Comparison of ENCODE assay signal across 1 cellular context in the genomic region with DNA sequence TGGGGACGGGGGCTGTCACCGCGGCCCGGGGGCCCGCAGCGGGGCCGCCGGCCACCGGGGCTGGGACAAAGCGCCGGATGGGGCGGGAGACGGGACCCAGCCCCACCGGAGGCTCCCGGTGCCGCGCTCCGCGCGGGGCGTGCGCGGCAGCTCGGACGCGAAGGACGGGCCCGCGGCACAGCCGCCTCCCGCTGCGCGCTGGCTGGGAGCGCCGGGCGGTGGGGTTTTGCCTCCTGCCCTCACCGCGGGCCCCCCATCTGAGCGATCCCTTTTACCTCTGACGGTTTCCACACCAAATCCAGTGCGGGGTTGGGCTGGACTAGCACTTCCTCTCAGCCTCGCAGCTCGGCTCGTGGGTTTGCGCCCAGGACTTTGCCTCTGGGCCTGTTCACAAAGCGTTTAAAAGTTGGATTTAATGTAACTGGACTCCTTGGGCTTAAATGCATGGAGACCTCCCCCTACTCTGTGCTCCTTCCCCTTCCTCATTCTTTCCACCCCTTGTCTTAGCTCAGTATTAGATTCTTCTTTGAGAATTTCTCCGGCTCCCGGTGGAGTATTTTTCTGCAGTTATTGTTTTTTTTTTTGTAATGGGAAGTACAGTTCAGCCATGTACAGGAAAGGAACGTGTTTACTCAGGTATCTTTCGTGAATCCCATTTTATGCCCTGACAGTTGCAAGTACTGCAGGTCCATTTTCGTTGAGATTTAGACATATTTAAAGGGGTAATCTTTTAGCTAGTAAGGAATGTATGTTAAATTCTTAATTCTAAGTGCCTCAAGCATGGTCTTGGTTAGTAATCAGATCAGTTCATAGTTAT.
TF ChIP-seq lines count a peak whose summit lies in the region.

No MANE protein-coding gene starts in this region.

TF ChIP-seq in HepG2, 621 proteins besides CTCF, POLR2A, EP300 and RAD21 (continued from another document and continues in another):
- TF ChIP-seq PRMT3 (CRISPR knock-in tag; IDR thresholded peaks at IDR 0.05; ENCODE audit: borderline replicate concordance, low read depth) (no peak), ZNF17 (CRISPR knock-in tag; IDR thresholded peaks at IDR 0.05) (no peak), ZNF264 (CRISPR knock-in tag; IDR thresholded peaks at IDR 0.05) (no peak), HDAC1 (CRISPR knock-in tag; IDR thresholded peaks at IDR 0.05) (0 out of 2 replicates have a peak, but pooled peaks have one; percentile 3), ZKSCAN5 (CRISPR knock-in tag; IDR thresholded peaks at IDR 0.05) (no peak), ZNF331 (CRISPR knock-in tag; IDR thresholded peaks at IDR 0.05) (no peak), CBX2 (IDR thresholded peaks at IDR 0.05; ENCODE audit: low read depth, low read length) (no peak), CBX2 (CRISPR knock-in tag; IDR thresholded peaks at IDR 0.05; ENCODE audit: low read depth) (no peak), ZNF12 (CRISPR knock-in tag; IDR thresholded peaks at IDR 0.05) (no peak), SRSF1 (optimal IDR thresholded peaks at IDR 0.05; ENCODE audit: low read depth, low read length) (no peak), MIXL1 (CRISPR knock-in tag; IDR thresholded peaks at IDR 0.05) (no peak), CENPT (CRISPR knock-in tag; IDR thresholded peaks at IDR 0.05; ENCODE audit: low read depth) (no peak), MZF1 (CRISPR knock-in tag; IDR thresholded peaks at IDR 0.05; ENCODE audit: borderline replicate concordance) (no peak), ETV6 (CRISPR knock-in tag; conservative IDR thresholded peaks at IDR 0.05) (no peak), YEATS4 (CRISPR knock-in tag; IDR thresholded peaks at IDR 0.05; ENCODE audit: borderline replicate concordance) (no peak), RBAK (CRISPR knock-in tag; IDR thresholded peaks at IDR 0.05) (no peak), ZNF510 (CRISPR knock-in tag; IDR thresholded peaks at IDR 0.05; ENCODE audit: low read depth) (no peak), GATAD2A (CRISPR knock-in tag; IDR thresholded peaks at IDR 0.05) (no peak), SETDB1 (CRISPR knock-in tag; IDR thresholded peaks at IDR 0.05; ENCODE audit: borderline replicate concordance) (no peak), ELF4 (CRISPR knock-in tag; IDR thresholded peaks at IDR 0.05; ENCODE audit: borderline replicate concordance) (no peak), JUN (CRISPR knock-in tag; IDR thresholded peaks at IDR 0.05) (no peak), MIER2 (CRISPR knock-in tag; IDR thresholded peaks at IDR 0.05) (no peak), SSRP1 (CRISPR knock-in tag; IDR thresholded peaks at IDR 0.05) (no peak), ATF7-NPFF (CRISPR knock-in tag; IDR thresholded peaks at IDR 0.05; ENCODE audit: low read depth) (0 out of 2 replicates have a peak, but pooled peaks have one; percentile 23), ZFY (CRISPR knock-in tag; IDR thresholded peaks at IDR 0.05) (peak; percentile 32; the same call in 1 of the 2 replicates), FOXA3 (CRISPR knock-in tag; IDR thresholded peaks at IDR 0.05) (no peak), CBX5 (CRISPR knock-in tag; IDR thresholded peaks at IDR 0.05; ENCODE audit: borderline replicate concordance) (no peak), ZBTB20 (CRISPR knock-in tag; IDR thresholded peaks at IDR 0.05; ENCODE audit: borderline replicate concordance, low read depth) (no peak), FOXA1 (IDR thresholded peaks at IDR 0.05) (no peak), FOXA1 (CRISPR knock-in tag; IDR thresholded peaks at IDR 0.05) (peak; percentile 45; the same call in 1 of the 2 replicates), SYNCRIP (IDR thresholded peaks at IDR 0.05; ENCODE audit: insufficient read depth, low read depth, low read length) (no peak), BORCS8-MEF2B (CRISPR knock-in tag; IDR thresholded peaks at IDR 0.05) (no peak), ZMYM4 (CRISPR knock-in tag; IDR thresholded peaks at IDR 0.05) (no peak), PHF21A (CRISPR knock-in tag; IDR thresholded peaks at IDR 0.05) (0 out of 2 replicates have a peak, but pooled peaks have one; percentile 9), NCOA1 (CRISPR knock-in tag; IDR thresholded peaks at IDR 0.05) (no peak), ZNF451 (CRISPR knock-in tag; IDR thresholded peaks at IDR 0.05) (no peak), ZNF205 (CRISPR knock-in tag; IDR thresholded peaks at IDR 0.05) (no peak), FOXP1 (IDR thresholded peaks at IDR 0.05) (no peak), FOXP1 (CRISPR knock-in tag; IDR thresholded peaks at IDR 0.05) (no peak), NFYB (CRISPR knock-in tag; IDR thresholded peaks at IDR 0.05) (no peak), ZNF329 (CRISPR knock-in tag; IDR thresholded peaks at IDR 0.05; ENCODE audit: low read depth) (0 out of 2 replicates have a peak, but pooled peaks have one; percentile 61), JUND (CRISPR knock-in tag; IDR thresholded peaks at IDR 0.05) (no peak), ZFP36L1 (CRISPR knock-in tag; IDR thresholded peaks at IDR 0.05) (no peak), ZEB1 (IDR thresholded peaks at IDR 0.05; ENCODE audit: insufficient replicate concordance, low read depth) (no peak), ZNF615 (CRISPR knock-in tag; IDR thresholded peaks at IDR 0.05; ENCODE audit: borderline replicate concordance) (no peak)
- TF ChIP-seq, protein P1, sequence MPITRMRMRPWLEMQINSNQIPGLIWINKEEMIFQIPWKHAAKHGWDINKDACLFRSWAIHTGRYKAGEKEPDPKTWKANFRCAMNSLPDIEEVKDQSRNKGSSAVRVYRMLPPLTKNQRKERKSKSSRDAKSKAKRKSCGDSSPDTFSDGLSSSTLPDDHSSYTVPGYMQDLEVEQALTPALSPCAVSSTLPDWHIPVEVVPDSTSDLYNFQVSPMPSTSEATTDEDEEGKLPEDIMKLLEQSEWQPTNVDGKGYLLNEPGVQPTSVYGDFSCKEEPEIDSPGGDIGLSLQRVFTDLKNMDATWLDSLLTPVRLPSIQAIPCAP (CRISPR knock-in tag; IDR thresholded peaks at IDR 0.05; ENCODE audit: low read depth), result no peak
- TF ChIP-seq, protein P2, sequence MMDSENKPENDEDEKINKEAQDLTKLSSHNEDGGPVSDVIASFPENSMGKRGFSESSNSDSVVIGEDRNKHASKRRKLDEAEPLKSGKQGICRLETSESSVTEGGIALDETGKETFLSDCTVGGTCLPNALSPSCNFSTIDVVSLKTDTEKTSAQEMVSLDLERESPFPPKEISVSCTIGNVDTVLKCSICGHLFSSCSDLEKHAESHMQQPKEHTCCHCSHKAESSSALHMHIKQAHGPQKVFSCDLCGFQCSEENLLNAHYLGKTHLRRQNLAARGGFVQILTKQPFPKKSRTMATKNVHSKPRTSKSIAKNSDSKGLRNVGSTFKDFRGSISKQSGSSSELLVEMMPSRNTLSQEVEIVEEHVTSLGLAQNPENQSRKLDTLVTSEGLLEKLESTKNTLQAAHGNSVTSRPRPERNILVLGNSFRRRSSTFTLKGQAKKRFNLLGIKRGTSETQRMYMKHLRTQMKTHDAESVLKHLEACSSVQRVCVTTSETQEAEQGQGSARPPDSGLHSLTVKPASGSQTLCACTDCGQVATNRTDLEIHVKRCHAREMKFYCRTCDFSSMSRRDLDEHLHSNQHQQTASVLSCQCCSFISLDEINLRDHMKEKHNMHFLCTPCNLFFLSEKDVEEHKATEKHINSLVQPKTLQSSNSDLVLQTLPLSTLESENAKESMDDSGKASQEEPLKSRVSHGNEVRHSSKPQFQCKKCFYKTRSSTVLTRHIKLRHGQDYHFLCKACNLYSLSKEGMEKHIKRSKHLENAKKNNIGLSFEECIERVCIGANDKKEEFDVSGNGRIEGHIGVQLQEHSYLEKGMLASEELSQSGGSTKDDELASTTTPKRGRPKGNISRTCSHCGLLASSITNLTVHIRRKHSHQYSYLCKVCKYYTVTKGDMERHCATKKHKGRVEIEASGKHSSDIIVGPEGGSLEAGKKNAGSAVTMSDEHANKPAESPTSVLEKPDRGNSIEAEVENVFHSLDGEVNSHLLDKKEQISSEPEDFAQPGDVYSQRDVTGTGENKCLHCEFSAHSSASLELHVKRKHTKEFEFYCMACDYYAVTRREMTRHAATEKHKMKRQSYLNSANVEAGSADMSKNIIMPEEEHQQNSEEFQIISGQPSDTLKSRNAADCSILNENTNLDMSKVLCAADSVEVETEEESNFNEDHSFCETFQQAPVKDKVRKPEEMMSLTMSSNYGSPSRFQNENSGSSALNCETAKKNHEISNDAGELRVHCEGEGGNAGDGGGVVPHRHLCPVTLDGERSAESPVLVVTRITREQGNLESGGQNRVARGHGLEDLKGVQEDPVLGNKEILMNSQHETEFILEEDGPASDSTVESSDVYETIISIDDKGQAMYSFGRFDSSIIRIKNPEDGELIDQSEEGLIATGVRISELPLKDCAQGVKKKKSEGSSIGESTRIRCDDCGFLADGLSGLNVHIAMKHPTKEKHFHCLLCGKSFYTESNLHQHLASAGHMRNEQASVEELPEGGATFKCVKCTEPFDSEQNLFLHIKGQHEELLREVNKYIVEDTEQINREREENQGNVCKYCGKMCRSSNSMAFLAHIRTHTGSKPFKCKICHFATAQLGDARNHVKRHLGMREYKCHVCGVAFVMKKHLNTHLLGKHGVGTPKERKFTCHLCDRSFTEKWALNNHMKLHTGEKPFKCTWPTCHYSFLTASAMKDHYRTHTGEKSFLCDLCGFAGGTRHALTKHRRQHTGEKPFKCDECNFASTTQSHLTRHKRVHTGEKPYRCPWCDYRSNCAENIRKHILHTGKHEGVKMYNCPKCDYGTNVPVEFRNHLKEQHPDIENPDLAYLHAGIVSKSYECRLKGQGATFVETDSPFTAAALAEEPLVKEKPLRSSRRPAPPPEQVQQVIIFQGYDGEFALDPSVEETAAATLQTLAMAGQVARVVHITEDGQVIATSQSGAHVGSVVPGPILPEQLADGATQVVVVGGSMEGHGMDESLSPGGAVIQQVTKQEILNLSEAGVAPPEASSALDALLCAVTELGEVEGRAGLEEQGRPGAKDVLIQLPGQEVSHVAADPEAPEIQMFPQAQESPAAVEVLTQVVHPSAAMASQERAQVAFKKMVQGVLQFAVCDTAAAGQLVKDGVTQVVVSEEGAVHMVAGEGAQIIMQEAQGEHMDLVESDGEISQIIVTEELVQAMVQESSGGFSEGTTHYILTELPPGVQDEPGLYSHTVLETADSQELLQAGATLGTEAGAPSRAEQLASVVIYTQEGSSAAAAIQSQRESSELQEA (CRISPR knock-in tag; IDR thresholded peaks at IDR 0.05; ENCODE audit: not compliant biosample characterization), result no peak
- TF ChIP-seq, protein P3, sequence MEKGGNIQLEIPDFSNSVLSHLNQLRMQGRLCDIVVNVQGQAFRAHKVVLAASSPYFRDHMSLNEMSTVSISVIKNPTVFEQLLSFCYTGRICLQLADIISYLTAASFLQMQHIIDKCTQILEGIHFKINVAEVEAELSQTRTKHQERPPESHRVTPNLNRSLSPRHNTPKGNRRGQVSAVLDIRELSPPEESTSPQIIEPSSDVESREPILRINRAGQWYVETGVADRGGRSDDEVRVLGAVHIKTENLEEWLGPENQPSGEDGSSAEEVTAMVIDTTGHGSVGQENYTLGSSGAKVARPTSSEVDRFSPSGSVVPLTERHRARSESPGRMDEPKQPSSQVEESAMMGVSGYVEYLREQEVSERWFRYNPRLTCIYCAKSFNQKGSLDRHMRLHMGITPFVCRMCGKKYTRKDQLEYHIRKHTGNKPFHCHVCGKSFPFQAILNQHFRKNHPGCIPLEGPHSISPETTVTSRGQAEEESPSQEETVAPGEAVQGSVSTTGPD (CRISPR knock-in tag; IDR thresholded peaks at IDR 0.05), result no peak
- TF ChIP-seq, protein P4, sequence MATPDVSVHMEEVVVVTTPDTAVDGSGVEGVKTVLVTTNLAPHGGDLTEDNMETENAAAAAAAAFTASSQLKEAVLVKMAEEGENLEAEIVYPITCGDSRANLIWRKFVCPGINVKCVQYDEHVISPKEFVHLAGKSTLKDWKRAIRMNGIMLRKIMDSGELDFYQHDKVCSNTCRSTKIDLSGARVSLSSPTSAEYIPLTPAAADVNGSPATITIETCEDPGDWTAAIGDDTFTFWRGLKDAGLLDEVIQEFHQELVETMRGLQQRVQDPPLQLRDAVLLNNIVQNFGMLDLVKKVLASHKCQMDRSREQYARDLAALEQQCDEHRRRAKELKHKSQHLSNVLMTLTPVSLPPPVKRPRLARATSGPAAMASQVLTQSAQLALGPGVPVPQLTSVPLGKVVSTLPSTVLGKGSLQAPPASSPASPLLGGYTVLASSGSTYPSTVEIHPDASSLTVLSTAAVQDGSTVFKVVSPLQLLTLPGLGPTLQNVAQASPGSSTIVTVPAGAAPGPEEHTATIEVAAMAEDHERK (CRISPR knock-in tag; IDR thresholded peaks at IDR 0.05; ENCODE audit: low read depth), result no peak
- TF ChIP-seq, protein P5, sequence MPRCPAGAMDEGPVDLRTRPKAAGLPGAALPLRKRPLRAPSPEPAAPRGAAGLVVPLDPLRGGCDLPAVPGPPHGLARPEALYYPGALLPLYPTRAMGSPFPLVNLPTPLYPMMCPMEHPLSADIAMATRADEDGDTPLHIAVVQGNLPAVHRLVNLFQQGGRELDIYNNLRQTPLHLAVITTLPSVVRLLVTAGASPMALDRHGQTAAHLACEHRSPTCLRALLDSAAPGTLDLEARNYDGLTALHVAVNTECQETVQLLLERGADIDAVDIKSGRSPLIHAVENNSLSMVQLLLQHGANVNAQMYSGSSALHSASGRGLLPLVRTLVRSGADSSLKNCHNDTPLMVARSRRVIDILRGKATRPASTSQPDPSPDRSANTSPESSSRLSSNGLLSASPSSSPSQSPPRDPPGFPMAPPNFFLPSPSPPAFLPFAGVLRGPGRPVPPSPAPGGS (CRISPR knock-in tag; IDR thresholded peaks at IDR 0.05), result no peak
- TF ChIP-seq, protein P6, sequence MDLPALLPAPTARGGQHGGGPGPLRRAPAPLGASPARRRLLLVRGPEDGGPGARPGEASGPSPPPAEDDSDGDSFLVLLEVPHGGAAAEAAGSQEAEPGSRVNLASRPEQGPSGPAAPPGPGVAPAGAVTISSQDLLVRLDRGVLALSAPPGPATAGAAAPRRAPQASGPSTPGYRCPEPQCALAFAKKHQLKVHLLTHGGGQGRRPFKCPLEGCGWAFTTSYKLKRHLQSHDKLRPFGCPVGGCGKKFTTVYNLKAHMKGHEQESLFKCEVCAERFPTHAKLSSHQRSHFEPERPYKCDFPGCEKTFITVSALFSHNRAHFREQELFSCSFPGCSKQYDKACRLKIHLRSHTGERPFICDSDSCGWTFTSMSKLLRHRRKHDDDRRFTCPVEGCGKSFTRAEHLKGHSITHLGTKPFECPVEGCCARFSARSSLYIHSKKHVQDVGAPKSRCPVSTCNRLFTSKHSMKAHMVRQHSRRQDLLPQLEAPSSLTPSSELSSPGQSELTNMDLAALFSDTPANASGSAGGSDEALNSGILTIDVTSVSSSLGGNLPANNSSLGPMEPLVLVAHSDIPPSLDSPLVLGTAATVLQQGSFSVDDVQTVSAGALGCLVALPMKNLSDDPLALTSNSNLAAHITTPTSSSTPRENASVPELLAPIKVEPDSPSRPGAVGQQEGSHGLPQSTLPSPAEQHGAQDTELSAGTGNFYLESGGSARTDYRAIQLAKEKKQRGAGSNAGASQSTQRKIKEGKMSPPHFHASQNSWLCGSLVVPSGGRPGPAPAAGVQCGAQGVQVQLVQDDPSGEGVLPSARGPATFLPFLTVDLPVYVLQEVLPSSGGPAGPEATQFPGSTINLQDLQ (CRISPR knock-in tag; IDR thresholded peaks at IDR 0.05), result no peak
- TF ChIP-seq, protein P7, sequence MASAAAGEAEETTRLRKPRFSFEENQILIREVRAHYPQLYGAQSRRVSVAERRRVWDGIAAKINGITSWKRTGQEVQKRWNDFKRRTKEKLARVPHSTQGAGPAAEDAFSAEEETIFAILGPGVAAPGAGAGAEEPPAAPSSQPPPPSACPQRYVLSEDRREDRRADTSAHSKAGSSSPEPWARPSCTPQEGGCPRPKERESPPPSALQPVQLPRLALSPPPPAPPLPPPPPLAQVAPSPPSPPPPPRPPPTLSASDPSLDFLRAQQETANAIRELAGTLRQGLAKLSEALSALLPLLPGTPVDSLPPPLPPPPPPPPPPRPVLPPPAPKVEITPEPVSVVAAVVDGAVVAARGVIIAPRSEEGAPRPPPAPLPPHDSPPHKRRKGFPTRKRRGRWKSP (CRISPR knock-in tag; IDR thresholded peaks at IDR 0.05), result 0 out of 2 replicates have a peak, but pooled peaks have one; percentile 34
